ENCODE assay signal across 16 cellular contexts in genomic region chr22:34490911-34491310, GRCh38.
DNase-seq lines count a peak whose midpoint lies in the region; TF ChIP-seq lines count a peak whose summit lies in the region.
"Had no signal": no experiment of that assay in that cellular context is flagged by ENCODE, and none has a peak within 500 bp of the region (broad histone marks: within the 10 kb centered on the region; RNA-seq: fewer than 3 reads in every experiment).

No MANE protein-coding gene starts in this region.

- H4K8ac ChIP-seq in mesendoderm (ENCODE audit: low read depth, low read length), result no peak overlapping the region

- TF ChIP-seq CTCF in type B pancreatic cell (conservative IDR thresholded peaks at IDR 0.05) (no peak), progenitor cell of endocrine pancreas (IDR thresholded peaks at IDR 0.05; ENCODE audit: unreplicated experiment) (no peak)

- H3K27me3 Mint-ChIP-seq in type B pancreatic cell (no peaks in the 10 kb centered on the region), progenitor cell of endocrine pancreas (no peaks in the 10 kb centered on the region)
- H3K27me3 Mint-ChIP-seq: CD8-positive, alpha-beta memory T cell; IgD-negative memory B cell had no signal

- H3K4me1 Mint-ChIP-seq in type B pancreatic cell (ENCODE audit: unreplicated experiment) (peaks cover 9% of the 10 kb centered on the region), progenitor cell of endocrine pancreas (ENCODE audit: low read depth) (no peaks in the 10 kb centered on the region)
- H3K4me1 Mint-ChIP-seq: CD8-positive, alpha-beta memory T cell; H9 had no signal

- H3K79me2 ChIP-seq in mesendoderm (ENCODE audit: control insufficient read depth, insufficient read depth, low read length), result no peaks in the 10 kb centered on the region

- no peak overlapping the region for H3K4me2 ChIP-seq in mesendoderm (ENCODE audit: low read length)
- H3K4me2 ChIP-seq: BLaER1 had no signal

- H3K4me3 ChIP-seq in mesendoderm (ENCODE audit: low read length), result no peak overlapping the region
- H3K4me3 ChIP-seq: BLaER1, GM12878 had no signal

- no peaks in the 10 kb centered on the region for H3K36me3 Mint-ChIP-seq in type B pancreatic cell
- H3K36me3 Mint-ChIP-seq in progenitor cell of endocrine pancreas (ENCODE audit: insufficient read depth), result no peaks in the 10 kb centered on the region
- H3K36me3 Mint-ChIP-seq: CD8-positive, alpha-beta memory T cell; IgD-negative memory B cell had no signal

- no peak overlapping the region for H3K23ac ChIP-seq in mesendoderm (ENCODE audit: low read length)

- H3K36me3 ChIP-seq in mesendoderm (ENCODE audit: control insufficient read depth, insufficient read depth, low read length), result no peaks in the 10 kb centered on the region
- H3K36me3 ChIP-seq: BLaER1 had no signal

- H4K5ac ChIP-seq in mesendoderm (ENCODE audit: low read length), result no peak overlapping the region

- H2AK5ac ChIP-seq in mesendoderm (ENCODE audit: low read length), result no peak overlapping the region

- no peaks in the 10 kb centered on the region for H3K27me3 ChIP-seq in mesendoderm (ENCODE audit: insufficient read depth, low read length, poor library complexity)
- H3K27me3 ChIP-seq: BLaER1 had no signal

- no peak overlapping the region for H2BK5ac ChIP-seq in mesendoderm (ENCODE audit: low read length)

- WGBS in mesendoderm (ENCODE audit: extremely low coverage, insufficient coverage, low lambda C conversion rate), result no CpG with 5 or more reads among the region's 1 CpG

- DNase-seq in DMS153 (lab: John Stamatoyannopoulos, UW) (peak; percentile 71), DMS153 treated with DMSO at 0.1 percent for 48 hours (lab: John Stamatoyannopoulos, UW; ENCODE audit: unreplicated experiment) (no peak), NCI-H510A treated with DMSO at 0.1 percent for 48 hours (lab: John Stamatoyannopoulos, UW) (peak; percentile 30), kidney tubule cell (ENCODE audit: low spot score) (peak; percentile 71), type B pancreatic cell (ENCODE audit: extremely low spot score, unreplicated experiment) (no peak), progenitor cell of endocrine pancreas (ENCODE audit: low spot score, unreplicated experiment) (no peak), mesendoderm (no peak)
- DNase-seq: Caco-2; CD8-positive, alpha-beta memory T cell; DMS79; GOT3; H9 had no signal

- H3K9me3 Mint-ChIP-seq in type B pancreatic cell (peaks cover 6% of the 10 kb centered on the region), progenitor cell of endocrine pancreas (ENCODE audit: low read depth) (no peaks in the 10 kb centered on the region)

- H3K56ac ChIP-seq in mesendoderm (ENCODE audit: low read length), result no peak overlapping the region

- no peak overlapping the region for H2BK120ac ChIP-seq in mesendoderm (ENCODE audit: low read depth, low read length)

- H3K4me3 Mint-ChIP-seq in type B pancreatic cell, result peak overlapping the region; percentile 24
- no peak overlapping the region for H3K4me3 Mint-ChIP-seq in progenitor cell of endocrine pancreas (ENCODE audit: low read depth)
- H3K4me3 Mint-ChIP-seq: CD8-positive, alpha-beta memory T cell; H9; IgD-negative memory B cell had no signal

- H3K18ac ChIP-seq in mesendoderm (ENCODE audit: low read length), result no peak overlapping the region

- H3K27ac Mint-ChIP-seq in type B pancreatic cell (no peak overlapping the region), progenitor cell of endocrine pancreas (no peak overlapping the region)
- H3K27ac Mint-ChIP-seq: CD8-positive, alpha-beta memory T cell; H9; IgD-negative memory B cell had no signal

- no peak overlapping the region for H3K27ac ChIP-seq in mesendoderm (ENCODE audit: low read depth, low read length)
- H3K27ac ChIP-seq: 22Rv1, BLaER1 had no signal

- H3K9ac ChIP-seq in mesendoderm (ENCODE audit: low read length), result no peak overlapping the region
- H3K9ac ChIP-seq: BLaER1 had no signal

- no peak overlapping the region for H3K4ac ChIP-seq in mesendoderm (ENCODE audit: low read depth, low read length)

- no peak overlapping the region for H2BK15ac ChIP-seq in mesendoderm (replicated peaks; ENCODE audit: low read depth)

- no peaks in the 10 kb centered on the region for H3K79me1 ChIP-seq in mesendoderm (ENCODE audit: low read length)

- no peaks in the 10 kb centered on the region for H3K4me1 ChIP-seq in mesendoderm (ENCODE audit: control insufficient read depth, low read depth, low read length)
- H3K4me1 ChIP-seq: Caco-2 had no signal

Comparison
In these comparisons a context has a peak if more than half of its experiments do, and no peak if none do; other contexts are left out.
1. DNase-seq: peak in DMS153 (single experiment), NCI-H510A treated with DMSO at 0.1 percent for 48 hours (single experiment) and kidney tubule cell (single experiment); none in DMS153 treated with DMSO at 0.1 percent for 48 hours (single experiment), type B pancreatic cell (single experiment), progenitor cell of endocrine pancreas (single experiment) and mesendoderm (single experiment).